ENCODE assay signal across 8 cellular contexts in the genomic region with DNA sequence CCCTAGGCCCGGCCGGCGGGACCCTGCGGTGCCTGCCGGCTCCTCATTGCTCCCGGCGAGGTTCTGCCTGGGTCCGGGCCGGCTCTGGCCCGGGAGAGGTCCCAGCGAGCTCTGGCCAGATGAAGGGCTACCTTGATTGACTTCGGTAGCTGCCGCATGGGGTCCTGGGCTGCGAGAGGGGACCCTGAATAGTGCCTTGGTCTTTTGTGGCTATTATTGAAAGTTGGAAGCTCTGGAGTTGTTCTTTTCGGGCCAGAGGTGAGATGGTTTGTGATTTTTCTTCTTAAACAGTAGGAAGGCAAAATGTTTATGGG. TPM values are rescaled to one million over a fixed set of nuclear protein-coding genes. Genes with fewer than 3 reads are reported as not detected.
DNase-seq lines count a peak whose midpoint lies in the region; ATAC-seq and TF ChIP-seq lines count a peak whose summit lies in the region.

No MANE protein-coding gene starts in this region.

- no peaks in the 10 kb centered on the region for H3K9me3 Mint-ChIP-seq in activated CD8-positive, alpha-beta memory T cell treated with anti-CD3 and anti-CD28 coated beads, Interleukin-2, amount 10 ng/mL, durations not matched to agents 7 days and 5 days (ENCODE audit: low read depth)

- H3K9me3 ChIP-seq in adrenal gland (replicated peaks in 1 of 3) (no peaks in the 10 kb centered on the region), thoracic aorta (no peaks in the 10 kb centered on the region)

- H3K4me1 Mint-ChIP-seq in activated CD8-positive, alpha-beta memory T cell treated with anti-CD3 and anti-CD28 coated beads, Interleukin-2, amount 10 ng/mL, durations not matched to agents 7 days and 5 days = peaks cover 24% of the 10 kb centered on the region

- no peaks in the 10 kb centered on the region for H3K27me3 Mint-ChIP-seq in activated CD8-positive, alpha-beta memory T cell treated with anti-CD3 and anti-CD28 coated beads, Interleukin-2, amount 10 ng/mL, durations not matched to agents 7 days and 5 days

- CTCF ChIA-PET in activated CD8-positive, alpha-beta memory T cell treated with anti-CD3 and anti-CD28 coated beads, Interleukin-2, amount 10 ng/mL, durations not matched to agents 7 days and 5 days (lab: Charles Lee) = interaction anchor here (1.0 to 1.1 kb wide), 2 partner anchors 10 to 20 kb away, joined by 3 to 5 read pairs; no protein-coding TSS in a partner anchor

- DNase-seq in activated CD8-positive, alpha-beta memory T cell treated with anti-CD3 and anti-CD28 coated beads, Interleukin-2, amount 10 ng/mL, durations not matched to agents 7 days and 5 days = no peak
- no peak for DNase-seq in activated CD8-positive, alpha-beta memory T cell treated with anti-CD3 and anti-CD28 coated beads, Interleukin-2, amount 50 U/mL, for 4 hours
- DNase-seq in adrenal gland = no peak
- DNase-seq in thoracic aorta (ENCODE audit: low spot score) = no peak
- no peak for DNase-seq in NCI-H146 (lab: John Stamatoyannopoulos, UW)
- DNase-seq in NCI-H1694 (lab: John Stamatoyannopoulos, UW) = no peak
- no peak for DNase-seq in GM19238 (ENCODE audit: insufficient read length, low spot score)

- H3K27ac ChIP-seq in adrenal gland (peak overlapping the region; percentile 54 to 98 (median 86)), layer of hippocampus (ENCODE audit: low read depth, low read length) (peak overlapping the region; percentile 93), thoracic aorta (peak overlapping the region; percentile 80 to 81)

- intact Hi-C loops in adrenal gland (cut with DNase I) = no loop called here

- no peak for TF ChIP-seq POLR2A in adrenal gland (IDR thresholded peaks at IDR 0.05)

- peak overlapping the region; percentile 88 for H3K4me3 Mint-ChIP-seq in activated CD8-positive, alpha-beta memory T cell treated with anti-CD3 and anti-CD28 coated beads, Interleukin-2, amount 10 ng/mL, durations not matched to agents 7 days and 5 days

- TF ChIP-seq CTCF in adrenal gland (IDR thresholded peaks at IDR 0.05) (no peak), thoracic aorta (IDR thresholded peaks at IDR 0.05) (no peak)

- H3K27me3 ChIP-seq in adrenal gland (no peaks in the 10 kb centered on the region), layer of hippocampus (ENCODE audit: control insufficient read depth, insufficient read depth, low read length) (no peaks in the 10 kb centered on the region), thoracic aorta (replicated peaks; ENCODE audit: insufficient read depth) (no peaks in the 10 kb centered on the region)

- H3K36me3 ChIP-seq in adrenal gland (replicated peaks in 1 of 2) (peaks cover 0 to 7% of the 10 kb centered on the region in 2 donors), thoracic aorta (no peaks in the 10 kb centered on the region)

- ATAC-seq in activated CD8-positive, alpha-beta memory T cell treated with anti-CD3 and anti-CD28 coated beads, Interleukin-2, amount 10 ng/mL, durations not matched to agents 7 days and 5 days = no peak
- ATAC-seq in thoracic aorta (ENCODE audit: insufficient number of reproducible peaks, low FRiP score, low read depth) = no peak

- H3K4me1 ChIP-seq in adrenal gland (replicated peaks in 1 of 2) (peaks cover 3 to 39% of the 10 kb centered on the region in 2 donors), thoracic aorta (ENCODE audit: control insufficient read depth in 1 of 2, low read depth in 2 of 2) (peaks cover 10 to 43% of the 10 kb centered on the region in 2 donors)

- peak overlapping the region; percentile 86 for H3K27ac Mint-ChIP-seq in activated CD8-positive, alpha-beta memory T cell treated with anti-CD3 and anti-CD28 coated beads, Interleukin-2, amount 10 ng/mL, durations not matched to agents 7 days and 5 days

- H3K4me3 ChIP-seq in adrenal gland (peak overlapping the region; percentile 65 to 99 (median 91)), thoracic aorta (peak overlapping the region; percentile 84)

- 0 to 6% (median 1%) methylated on average over 2 to 15 of the region's 15 CpGs for WGBS in adrenal gland, 4 donors

- H3K36me3 Mint-ChIP-seq in activated CD8-positive, alpha-beta memory T cell treated with anti-CD3 and anti-CD28 coated beads, Interleukin-2, amount 10 ng/mL, durations not matched to agents 7 days and 5 days = peaks cover 21% of the 10 kb centered on the region

RNA-seq across cellular contexts. Expression of a gene that starts 0.6 kb away (rescaled TPM):
- 10 to 100 TPM; 25.5 to 27.7 TPM for total RNA-seq in activated CD8-positive, alpha-beta memory T cell treated with anti-CD3 and anti-CD28 coated beads, Interleukin-2, amount 10 ng/mL, durations not matched to agents 7 days and 5 days
- total RNA-seq in adrenal gland (10 to 100 TPM; 15.3 to 29.1 (median 23.8) TPM), thoracic aorta (10 to 100 TPM; 14.3 to 14.8 TPM)
- polyA plus RNA-seq in adrenal gland = 10 to 100 TPM in 1 of 3 donors, 1 to 10 TPM in 2; 8.4 to 33.4 (median 9.8) TPM
